In genomic region chr22:24831678-24832077, GRCh38 we compare ENCODE assay signal across 31 cellular contexts. TPM values are rescaled to one million over a fixed set of nuclear protein-coding genes. Genes with fewer than 3 reads are reported as not detected.
"Had no signal": no experiment of that assay in that cellular context is flagged by ENCODE, and none has a peak within 500 bp of the region (broad histone marks: within the 10 kb centered on the region; RNA-seq: fewer than 3 reads in every experiment).

No MANE protein-coding gene starts in this region.

- H3K27me3 Mint-ChIP-seq: activated naive CD4-positive, alpha-beta T cell treated with anti-CD3 and anti-CD28 coated beads, Interleukin-2, amount 50 U/mL, for 24 hours; activated T-cell treated with anti-CD3 and anti-CD28 coated beads, Interleukin-2, amount 50 U/mL, for 24 hours had no signal

- H3K4me1 Mint-ChIP-seq: activated CD4-positive, alpha-beta T cell treated with anti-CD3 and anti-CD28 coated beads, Interleukin-2, amount 10 ng/mL, durations not matched to agents 24 days and 14 days; activated CD8-positive, alpha-beta memory T cell treated with anti-CD3 and anti-CD28 coated beads, Interleukin-2, amount 10 ng/mL, durations not matched to agents 7 days and 5 days; activated naive CD4-positive, alpha-beta T cell treated with anti-CD3 and anti-CD28 coated beads, Interleukin-2, amount 50 U/mL, for 24 hours had no signal

- H3K27ac Mint-ChIP-seq: activated CD4-positive, alpha-beta T cell treated with anti-CD3 and anti-CD28 coated beads, Interleukin-2, amount 10 ng/mL, durations not matched to agents 24 days and 14 days; activated CD8-positive, alpha-beta memory T cell treated with anti-CD3 and anti-CD28 coated beads, Interleukin-2, amount 10 ng/mL, durations not matched to agents 7 days and 5 days; activated naive CD4-positive, alpha-beta T cell treated with anti-CD3 and anti-CD28 coated beads, Interleukin-2, amount 50 U/mL, for 24 hours; activated T-cell treated with anti-CD3 and anti-CD28 coated beads, Interleukin-2, amount 50 U/mL, for 24 hours; activated T-helper 1 cell treated with anti-CD3 and anti-CD28 coated beads, Interleukin-12 subunit alpha, Interleukin-12 subunit beta, Interleukin-2, Interleukin-4 antibody, amounts not matched to agents 30 ng/mL and 10 ng/mL and 1 ng/mL, durations not matched to agents 14 hours and 24 hours and 36 hours; T-helper 1 cell treated with Interleukin-12 subunit alpha and Interleukin-12 subunit beta and Interleukin-4 antibody, amounts not matched to agents 30 μg/mL and 1 μg/mL, for 36 hours; WTC11 had no signal

- H3K4me1 ChIP-seq: Peyer's patch had no signal

- H3K4me3 ChIP-seq: cardiac muscle cell, Peyer's patch had no signal

- H3K9me3 ChIP-seq: Peyer's patch had no signal

- H3K27me3 ChIP-seq: brain microvascular endothelial cell, cardiac muscle cell, Peyer's patch had no signal

- H3K9me3 Mint-ChIP-seq: activated CD4-positive, alpha-beta T cell treated with anti-CD3 and anti-CD28 coated beads, Interleukin-2, amount 10 ng/mL, durations not matched to agents 24 days and 14 days; activated naive CD4-positive, alpha-beta T cell treated with anti-CD3 and anti-CD28 coated beads, Interleukin-2, amount 50 U/mL, for 24 hours; activated T-cell treated with anti-CD3 and anti-CD28 coated beads, Interleukin-2, amount 50 U/mL, for 24 hours; activated T-helper 1 cell treated with anti-CD3 and anti-CD28 coated beads, Interleukin-12 subunit alpha, Interleukin-12 subunit beta, Interleukin-2, Interleukin-4 antibody, amounts not matched to agents 30 ng/mL and 10 ng/mL and 1 ng/mL, durations not matched to agents 14 hours and 24 hours and 36 hours; T-helper 1 cell treated with Interleukin-12 subunit alpha and Interleukin-12 subunit beta and Interleukin-4 antibody, amounts not matched to agents 30 μg/mL and 1 μg/mL, for 36 hours; WTC11 had no signal

- DNase-seq: activated CD4-positive, alpha-beta T cell treated with anti-CD3 and anti-CD28 coated beads for 1 hour; activated CD4-positive, alpha-beta T cell treated with anti-CD3 and anti-CD28 coated beads, Interleukin-2, amount 10 ng/mL, durations not matched to agents 24 days and 14 days; activated CD4-positive, alpha-beta T cell treated with anti-CD3 and anti-CD28 coated beads, Interleukin-2, amount 50 U/mL, for 48 hours; activated CD8-positive, alpha-beta memory T cell treated with anti-CD3 and anti-CD28 coated beads, Interleukin-2, amount 10 ng/mL, durations not matched to agents 7 days and 5 days; activated effector memory CD4-positive, alpha-beta T cell treated with Interleukin-2 at 50 U/mL for 16 hours; activated naive CD4-positive, alpha-beta T cell; activated T-cell treated with anti-CD3 and anti-CD28 coated beads, Interleukin-2, amount 50 U/mL, for 24 hours; amygdala; brain microvascular endothelial cell; KG1; MV-4-11; NCI-H1105; NCI-H1436; NCI-H1694 treated with DMSO at 0.1 percent for 48 hours; NCI-H2029 treated with DMSO at 0.1 percent for 48 hours; NCI-H345; NCI-H510A; NCI-H526 treated with DMSO at 0.1 percent for 48 hours; NCI-H82; NK-92 treated with Interleukin-12 subunit alpha and Interleukin-12 subunit beta, amount 100 ng/mL, for 24 hours; Peyer's patch; SHP77 treated with DMSO at 0.1 percent for 48 hours; T-helper 9 cell had no signal

- H3K36me3 Mint-ChIP-seq: activated CD8-positive, alpha-beta memory T cell treated with anti-CD3 and anti-CD28 coated beads, Interleukin-2, amount 10 ng/mL, durations not matched to agents 7 days and 5 days; activated naive CD4-positive, alpha-beta T cell treated with anti-CD3 and anti-CD28 coated beads, Interleukin-2, amount 50 U/mL, for 24 hours; WTC11 had no signal

- H3K27ac ChIP-seq: brain microvascular endothelial cell, cardiac muscle cell had no signal

- ATAC-seq: activated CD8-positive, alpha-beta memory T cell treated with anti-CD3 and anti-CD28 coated beads, Interleukin-2, amount 10 ng/mL, durations not matched to agents 7 days and 5 days had no signal

- H3K36me3 ChIP-seq: brain microvascular endothelial cell, cardiac muscle cell, Peyer's patch had no signal

- H3K4me3 Mint-ChIP-seq: activated CD4-positive, alpha-beta T cell treated with anti-CD3 and anti-CD28 coated beads, Interleukin-2, amount 10 ng/mL, durations not matched to agents 24 days and 14 days; activated CD8-positive, alpha-beta memory T cell treated with anti-CD3 and anti-CD28 coated beads, Interleukin-2, amount 10 ng/mL, durations not matched to agents 7 days and 5 days; activated naive CD4-positive, alpha-beta T cell treated with anti-CD3 and anti-CD28 coated beads, Interleukin-2, amount 50 U/mL, for 24 hours; activated T-cell treated with anti-CD3 and anti-CD28 coated beads, Interleukin-2, amount 50 U/mL, for 24 hours; activated T-helper 1 cell treated with anti-CD3 and anti-CD28 coated beads, Interleukin-12 subunit alpha, Interleukin-12 subunit beta, Interleukin-2, Interleukin-4 antibody, amounts not matched to agents 30 ng/mL and 10 ng/mL and 1 ng/mL, durations not matched to agents 14 hours and 24 hours and 36 hours; T-helper 1 cell treated with Interleukin-12 subunit alpha and Interleukin-12 subunit beta and Interleukin-4 antibody, amounts not matched to agents 30 μg/mL and 1 μg/mL, for 36 hours; WTC11 had no signal

RNA-seq across cellular contexts. Expression of gene SGSM1, which starts 25.7 kb away (rescaled TPM):
- total RNA-seq: LHCN-M2, M059J had no signal
- polyA plus RNA-seq: cardiac muscle cell had no signal

RNA-seq across cellular contexts. Expression of gene PIWIL3, which starts 57.2 kb away (rescaled TPM):
- total RNA-seq: activated CD4-positive, alpha-beta T cell treated with anti-CD3 and anti-CD28 coated beads, Interleukin-2, amount 10 ng/mL, durations not matched to agents 24 days and 14 days; activated CD8-positive, alpha-beta memory T cell treated with anti-CD3 and anti-CD28 coated beads, Interleukin-2, amount 10 ng/mL, durations not matched to agents 7 days and 5 days; activated T-helper 1 cell treated with anti-CD3 and anti-CD28 coated beads, Interleukin-12 subunit alpha, Interleukin-12 subunit beta, Interleukin-2, Interleukin-4 antibody, amounts not matched to agents 30 ng/mL and 10 ng/mL and 1 ng/mL, durations not matched to agents 14 hours and 24 hours and 36 hours; cardiac muscle cell; LHCN-M2; M059J; Peyer's patch; SK-MEL-5 had no signal
- polyA plus RNA-seq: cardiac muscle cell had no signal
